11 cellular contexts compared by ENCODE assay signal in the genomic region with DNA sequence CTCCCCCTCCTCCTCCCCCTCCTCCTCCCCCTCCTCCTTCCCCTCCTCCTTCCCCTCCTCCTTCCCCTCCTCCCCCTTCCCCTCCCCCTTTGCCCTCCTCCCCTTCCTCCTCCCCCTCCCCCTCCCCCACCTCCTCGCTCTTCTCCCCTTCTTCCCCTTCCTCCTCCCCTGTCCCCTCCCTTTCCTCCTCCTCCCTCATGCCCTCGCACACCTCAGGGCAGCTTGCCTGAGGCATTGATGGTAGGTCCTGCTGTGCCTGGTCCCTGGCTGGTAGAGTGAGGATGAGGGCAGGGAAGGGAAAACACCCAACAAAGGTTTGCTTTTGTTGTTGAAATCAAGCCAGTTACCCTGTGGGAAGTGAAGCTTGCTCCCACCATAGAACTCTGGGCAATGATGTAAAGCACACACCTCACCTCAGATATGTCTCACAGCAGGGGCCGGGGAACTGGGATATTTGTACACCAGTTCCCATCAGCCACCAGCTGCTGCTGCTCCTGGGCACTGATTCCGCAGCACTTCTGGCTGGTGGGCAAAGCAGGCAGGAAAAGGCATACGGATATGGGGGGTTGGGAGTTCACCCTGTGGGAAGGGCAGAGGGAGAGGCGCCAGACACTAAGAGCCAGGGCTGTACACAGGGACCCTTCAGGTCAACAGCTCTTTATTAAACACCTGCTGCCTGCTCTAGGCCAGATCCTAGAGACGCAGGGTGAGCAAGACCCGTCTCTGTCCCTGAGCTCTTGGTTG. TPM values are rescaled to one million over a fixed set of nuclear protein-coding genes. Genes with fewer than 3 reads are reported as not detected.
DNase-seq lines count a peak whose midpoint lies in the region; ATAC-seq and TF ChIP-seq lines count a peak whose summit lies in the region.
"Had no signal": no experiment of that assay in that cellular context is flagged by ENCODE, and none has a peak within 500 bp of the region (broad histone marks: within the 10 kb centered on the region; RNA-seq: fewer than 3 reads in every experiment).

No MANE protein-coding gene starts in this region.

- H3K27ac ChIP-seq in CD8-positive, alpha-beta T cell (ENCODE audit: low read depth, low read length): no peak overlapping the region
- H3K27ac ChIP-seq in smooth muscle cell (ENCODE audit: low read depth): no peak overlapping the region

- H3K27ac Mint-ChIP-seq in CD8-positive, alpha-beta T cell: peak overlapping the region; percentile 91
- H3K27ac Mint-ChIP-seq in activated naive CD4-positive, alpha-beta T cell treated with anti-CD3 and anti-CD28 coated beads, Interleukin-2, amount 50 U/mL, for 72 hours: peak overlapping the region; percentile 75 to 88
- H3K27ac Mint-ChIP-seq in neural crest cell (ENCODE audit: unreplicated experiment): peak overlapping the region; percentile 62

- H3K4me3 Mint-ChIP-seq in CD8-positive, alpha-beta T cell: peak overlapping the region; percentile 37
- no peak overlapping the region for H3K4me3 Mint-ChIP-seq in neural crest cell

- peak in 2 of 7 experiments; percentile 9 to 48 for DNase-seq in CD8-positive, alpha-beta T cell
- peak; percentile 72 for DNase-seq in H7
- peak; percentile 1 to 31 for DNase-seq in activated naive CD4-positive, alpha-beta T cell treated with anti-CD3 and anti-CD28 coated beads, Interleukin-2, amount 50 U/mL, for 72 hours (ENCODE audit: low spot score in 2 of 2)
- DNase-seq in neural crest cell (ENCODE audit: low read depth, low spot score): no peak
- DNase-seq in smooth muscle cell (lab: John Stamatoyannopoulos, UW; ENCODE audit: unreplicated experiment): no peak
- DNase-seq in anterior cingulate cortex (lab: John Stamatoyannopoulos, UW): no peak
- DNase-seq: aorta, NCI-H2107, PC-3 had no signal

- no peaks in the 10 kb centered on the region for H3K79me2 ChIP-seq in smooth muscle cell (ENCODE audit: low read depth)

- POLR2A ChIA-PET in CD8-positive, alpha-beta T cell (lab: Charles Lee): interaction anchor here (1.0 to 1.1 kb wide), 2 partner anchors 31 to 185 kb away, joined by 3 to 4 read pairs; a partner anchor contains a TSS

- intact Hi-C loops in CD8-positive, alpha-beta T cell (cut with DNase I, micrococcal nuclease): no loop called here

- no peaks in the 10 kb centered on the region for H4K20me1 ChIP-seq in smooth muscle cell (ENCODE audit: low read depth)

- H3K4me3 ChIP-seq in CD8-positive, alpha-beta T cell (ENCODE audit: low read depth, low read length): no peak overlapping the region
- H3K4me3 ChIP-seq in H7 (ENCODE audit: insufficient read depth, low read depth, low read length) (no peak overlapping the region), smooth muscle cell (no peak overlapping the region)
- H3K4me3 ChIP-seq: mucosa of descending colon had no signal

- H3K27me3 Mint-ChIP-seq in CD8-positive, alpha-beta T cell (ENCODE audit: low read depth): no peaks in the 10 kb centered on the region
- peaks cover 2% of the 10 kb centered on the region for H3K27me3 Mint-ChIP-seq in neural crest cell (ENCODE audit: low read depth)

- H3K9ac ChIP-seq in smooth muscle cell (ENCODE audit: low read depth): no peak overlapping the region

- H3K36me3 Mint-ChIP-seq in CD8-positive, alpha-beta T cell: peaks cover 48% of the 10 kb centered on the region
- peaks cover 0 to 16% of the 10 kb centered on the region in 2 donors for H3K36me3 Mint-ChIP-seq in activated naive CD4-positive, alpha-beta T cell treated with anti-CD3 and anti-CD28 coated beads, Interleukin-2, amount 50 U/mL, for 72 hours
- no peaks in the 10 kb centered on the region for H3K36me3 Mint-ChIP-seq in neural crest cell (ENCODE audit: low read depth)

- no peaks in the 10 kb centered on the region for H3K27me3 ChIP-seq in CD8-positive, alpha-beta T cell (ENCODE audit: insufficient read depth, low read length)
- no peaks in the 10 kb centered on the region for H3K27me3 ChIP-seq in H7 (ENCODE audit: control insufficient read depth, insufficient read depth, low read length)
- no peaks in the 10 kb centered on the region for H3K27me3 ChIP-seq in smooth muscle cell (ENCODE audit: low read depth)

- no peaks in the 10 kb centered on the region for H3K9me3 ChIP-seq in CD8-positive, alpha-beta T cell (ENCODE audit: low read length)
- no peaks in the 10 kb centered on the region for H3K9me3 ChIP-seq in smooth muscle cell (replicated peaks; ENCODE audit: low read depth)
- H3K9me3 ChIP-seq: mucosa of descending colon had no signal

- peaks cover 6% of the 10 kb centered on the region for H3K36me3 ChIP-seq in CD8-positive, alpha-beta T cell (ENCODE audit: insufficient read depth, low read length)
- H3K36me3 ChIP-seq in H7 (replicated peaks; ENCODE audit: control insufficient read depth, insufficient read depth, low read length) (no peaks in the 10 kb centered on the region), smooth muscle cell (ENCODE audit: low read depth) (no peaks in the 10 kb centered on the region)

- H3K9me3 Mint-ChIP-seq in CD8-positive, alpha-beta T cell: no peaks in the 10 kb centered on the region
- H3K9me3 Mint-ChIP-seq in activated naive CD4-positive, alpha-beta T cell treated with anti-CD3 and anti-CD28 coated beads, Interleukin-2, amount 50 U/mL, for 72 hours: no peaks in the 10 kb centered on the region
- no peaks in the 10 kb centered on the region for H3K9me3 Mint-ChIP-seq in neural crest cell

- CTCF ChIA-PET in CD8-positive, alpha-beta T cell (lab: Charles Lee): interaction anchor here (0.9 to 11.2 kb wide), 5 partner anchors 11 to 27 kb away, joined by 3 to 114 read pairs (median 9); no protein-coding TSS in a partner anchor

- TF ChIP-seq CTCF in CD8-positive, alpha-beta T cell (IDR thresholded peaks at IDR 0.05): no peak
- TF ChIP-seq CTCF in neural crest cell (conservative IDR thresholded peaks at IDR 0.05) (no peak), smooth muscle cell (IDR thresholded peaks at IDR 0.05; ENCODE audit: borderline replicate concordance, insufficient read depth, poor library complexity, severe bottlenecking) (no peak)

- H2AFZ ChIP-seq in smooth muscle cell (ENCODE audit: low read depth): no peak overlapping the region

- ATAC-seq in CD8-positive, alpha-beta T cell: no peak
- ATAC-seq in activated naive CD4-positive, alpha-beta T cell treated with anti-CD3 and anti-CD28 coated beads, Interleukin-2, amount 50 U/mL, for 72 hours: peak in 1 of 2 donors; percentile 6
- no peak for ATAC-seq in GM18498 (IDR thresholded peaks at IDR 0.05; ENCODE audit: unreplicated experiment)
- ATAC-seq: mucosa of descending colon, PC-3 had no signal

- no peaks in the 10 kb centered on the region for H3F3A ChIP-seq in smooth muscle cell (ENCODE audit: low read depth)

- H3K4me1 Mint-ChIP-seq in CD8-positive, alpha-beta T cell (ENCODE audit: low read depth): peaks cover 91% of the 10 kb centered on the region
- H3K4me1 Mint-ChIP-seq in neural crest cell: peaks cover 18% of the 10 kb centered on the region

- H3K4me1 ChIP-seq in CD8-positive, alpha-beta T cell (ENCODE audit: insufficient read depth, low read length): peaks cover 95% of the 10 kb centered on the region
- H3K4me1 ChIP-seq in smooth muscle cell (ENCODE audit: low read depth): no peaks in the 10 kb centered on the region

- 76% methylated on average over 7 of the region's 8 CpGs for WGBS in smooth muscle cell (ENCODE audit: low lambda C conversion rate)

- H3K4me2 ChIP-seq in smooth muscle cell: no peak overlapping the region

RNA-seq across cellular contexts. Expression of a gene that starts 13.8 kb away (rescaled TPM):
- total RNA-seq in CD8-positive, alpha-beta T cell: 10 to 100 TPM; 89.2 to 93.4 TPM
- 0.14 and 3.4 TPM in 2 replicates for total RNA-seq in H7 (2014; rRNA removed; shearing (Covaris generic))
- 100 to 1,000 TPM in 1 of 2 donors, 10 to 100 TPM in 1; 53.9 to 118 TPM for total RNA-seq in activated naive CD4-positive, alpha-beta T cell treated with anti-CD3 and anti-CD28 coated beads, Interleukin-2, amount 50 U/mL, for 72 hours
- total RNA-seq in neural crest cell: 1.1 and 1.5 TPM in 2 replicates
- total RNA-seq in smooth muscle cell: 0.81 and 1.2 TPM in 2 replicates
- 1.1 and 2.6 TPM in 2 replicates for polyA plus RNA-seq in smooth muscle cell

RNA-seq across cellular contexts. Expression of a gene that starts 31.5 kb away (rescaled TPM):
- total RNA-seq in CD8-positive, alpha-beta T cell: 10 to 100 TPM; 26.9 to 27.7 TPM
- total RNA-seq in H7 (2014; rRNA removed; shearing (Covaris generic)): 60.7 and 64.8 TPM in 2 replicates
- 100 to 1,000 TPM in 1 of 2 donors, 10 to 100 TPM in 1; 24.2 to 122 TPM for total RNA-seq in activated naive CD4-positive, alpha-beta T cell treated with anti-CD3 and anti-CD28 coated beads, Interleukin-2, amount 50 U/mL, for 72 hours
- total RNA-seq in neural crest cell: 45.7 and 47.9 TPM in 2 replicates
- 44.5 and 50.1 TPM in 2 replicates for total RNA-seq in smooth muscle cell
- polyA plus RNA-seq in smooth muscle cell: 53.3 and 57.6 TPM in 2 replicates

Comparison
In these comparisons a context has a peak if more than half of its experiments do, and no peak if none do; other contexts are left out.
1. DNase-seq: peak in H7 (single experiment) and activated naive CD4-positive, alpha-beta T cell treated with anti-CD3 and anti-CD28 coated beads, Interleukin-2, amount 50 U/mL, for 72 hours (2 of 2); none in neural crest cell (single experiment), smooth muscle cell (single experiment) and anterior cingulate cortex (0 of 58).
2. RNA of a gene that starts 13.8 kb away (total RNA-seq): 53.9 to 118 TPM in activated naive CD4-positive, alpha-beta T cell treated with anti-CD3 and anti-CD28 coated beads, Interleukin-2, amount 50 U/mL, for 72 hours and 89.2 to 93.4 TPM in CD8-positive, alpha-beta T cell; 1.1 to 1.5 TPM in neural crest cell, 0.81 to 1.2 TPM in smooth muscle cell and 0.14 to 3.4 TPM in H7; every median in the first group is over 10 times any median in the second.
3. Peak in every context shown above with its lines, with median percentiles within 50 percentile points of each other: H3K27ac Mint-ChIP-seq.